8 cellular contexts compared by ENCODE assay signal in genomic region chr9:75088646-75089368, GRCh38. TPM values are rescaled to one million over a fixed set of nuclear protein-coding genes. Genes with fewer than 3 reads are reported as not detected.
A peak's percentile ranks its signal among the peaks of the same experiment; 100 is the strongest.
DNase-seq lines count a peak whose midpoint lies in the region; ATAC-seq and TF ChIP-seq lines count a peak whose summit lies in the region.

No MANE protein-coding gene starts in this region.

- no peaks in the 10 kb centered on the region; the same call in 1 of the 2 replicates for H3K27me3 Mint-ChIP-seq in WTC11 (ENCODE audit: low read depth)

- no peaks in the 10 kb centered on the region for H3K36me3 ChIP-seq in effector memory CD4-positive, alpha-beta T cell (ENCODE audit: control insufficient read depth, insufficient read depth, low read length)
- no peaks in the 10 kb centered on the region for H3K36me3 ChIP-seq in lower lobe of right lung
- no peaks in the 10 kb centered on the region for H3K36me3 ChIP-seq in subcutaneous abdominal adipose tissue (ENCODE audit: control insufficient read depth in 5 of 5, insufficient read depth in 5 of 5, low read length in 5 of 5)

- H3K36me3 Mint-ChIP-seq in WTC11, result no peaks in the 10 kb centered on the region

- H3K27ac ChIP-seq in effector memory CD4-positive, alpha-beta T cell (ENCODE audit: insufficient read depth, low read length, poor library complexity, severe bottlenecking), result peak overlapping the region; percentile 88
- H3K27ac ChIP-seq in lower lobe of right lung (peak overlapping the region; percentile 99), subcutaneous abdominal adipose tissue (ENCODE audit: low read depth, low read length) (peak overlapping the region; percentile 89)

- no peaks in the 10 kb centered on the region for H3K9me3 Mint-ChIP-seq in WTC11

- in situ Hi-C loops in GM13976 (cut with MboI; ENCODE audit: low sequenced_read_pairs, unreplicated experiment), result loop anchor here (10.0 kb wide), 1 partner anchor 134 kb away; the partner anchor contains the start of gene C9orf40

- H3K4me1 ChIP-seq in effector memory CD4-positive, alpha-beta T cell (ENCODE audit: control insufficient read depth, insufficient read depth, low read length, poor library complexity, severe bottlenecking), result peaks cover 49% of the 10 kb centered on the region
- H3K4me1 ChIP-seq in lower lobe of right lung (peaks cover 75% of the 10 kb centered on the region), subcutaneous abdominal adipose tissue (ENCODE audit: control insufficient read depth in 5 of 5, insufficient read depth in 5 of 5, low read length in 5 of 5) (peaks cover 0 to 74% (median 60%) of the 10 kb centered on the region in 5 donors)

- H3K9me3 ChIP-seq in effector memory CD4-positive, alpha-beta T cell (ENCODE audit: control insufficient read depth, low read length), result no peaks in the 10 kb centered on the region
- no peaks in the 10 kb centered on the region for H3K9me3 ChIP-seq in lower lobe of right lung
- H3K9me3 ChIP-seq in subcutaneous abdominal adipose tissue (ENCODE audit: control insufficient read depth in 5 of 5, low read length in 5 of 5), result no peaks in the 10 kb centered on the region

- TF ChIP-seq CTCF in GM13976 (IDR thresholded peaks at IDR 0.05; ENCODE audit: borderline replicate concordance, control extremely low read depth, extremely low read depth, insufficient read depth, missing control alignments), result no peak
- no peak for TF ChIP-seq CTCF in NB4 (IDR thresholded peaks at IDR 0.05; ENCODE audit: low read depth, low read length)
- TF ChIP-seq CTCF in WTC11 (IDR thresholded peaks at IDR 0.05), result no peak
- no peak for TF ChIP-seq CTCF in lower lobe of right lung (IDR thresholded peaks at IDR 0.05)

- ATAC-seq in HG02763 (IDR thresholded peaks at IDR 0.05; ENCODE audit: unreplicated experiment) (peak; percentile 30), WTC11 (peak; percentile 17), lower lobe of right lung (peak; percentile 52 to 65)

- H3K4me3 ChIP-seq in NB4 (ENCODE audit: low read depth, low read length) (peak overlapping the region; percentile 72), lower lobe of right lung (peak overlapping the region; percentile 93), subcutaneous abdominal adipose tissue (ENCODE audit: low read depth in 1 of 5, low read length in 5 of 5) (peak overlapping the region; percentile 87 to 92 (median 91))
- peak overlapping the region; percentile 94 for H3K4me3 ChIP-seq in effector memory CD4-positive, alpha-beta T cell (ENCODE audit: insufficient read depth, low read depth, low read length, poor library complexity, severe bottlenecking)

- peak overlapping the region; percentile 100 for H3K4me3 Mint-ChIP-seq in WTC11

- H3K27me3 ChIP-seq in effector memory CD4-positive, alpha-beta T cell (replicated peaks; ENCODE audit: control insufficient read depth, insufficient read depth, low read length, poor library complexity, severe bottlenecking), result no peaks in the 10 kb centered on the region
- H3K27me3 ChIP-seq in lower lobe of right lung (ENCODE audit: low read depth) (no peaks in the 10 kb centered on the region), subcutaneous abdominal adipose tissue (ENCODE audit: control insufficient read depth in 5 of 5, insufficient read depth in 4 of 5, low read length in 5 of 5) (no peaks in the 10 kb centered on the region)

- TF ChIP-seq POLR2A in NB4 (IDR thresholded peaks at IDR 0.05; ENCODE audit: extremely low read depth, insufficient read length), result no peak

- POLR2A ChIA-PET in WTC11 (lab: Charles Lee), result interaction anchor here (1.1 to 2.3 kb wide), 3 partner anchors 16 to 60 kb away, joined by 4 to 8 read pairs (median 7); partner anchors contain the start of gene CARNMT1

- intact Hi-C loops in lower lobe of right lung (cut with DNase I), result no loop called here

- peaks cover 61% of the 10 kb centered on the region for H3K4me1 Mint-ChIP-seq in WTC11

- peak overlapping the region; percentile 98 for H3K27ac Mint-ChIP-seq in WTC11

- H3K9ac ChIP-seq in subcutaneous abdominal adipose tissue (ENCODE audit: low read length in 5 of 5), result peak overlapping the region; percentile 68 to 96 (median 89)

- CTCF ChIA-PET in WTC11 (lab: Charles Lee), result interaction anchor here (0.9 to 4.1 kb wide), 7 partner anchors 11 to 315 kb away, joined by 3 to 26 read pairs (median 5); partner anchors contain the start of genes C9orf40 and CARNMT1

- DNase-seq in AG08395 (ENCODE audit: low spot score), result peak; percentile 77
- peak; percentile 68 for DNase-seq in GM13976 (ENCODE audit: low spot score)
- peak; percentile 78 for DNase-seq in NB4 (ENCODE audit: low read depth)
- DNase-seq in WTC11 (ENCODE audit: low spot score), result peak; percentile 26
- DNase-seq in effector memory CD4-positive, alpha-beta T cell, result no peak
- DNase-seq in lower lobe of right lung, result peak; percentile 87

TF ChIP-seq in WTC11, 78 proteins besides CTCF, POLR2A, EP300 and RAD21:
- TF ChIP-seq ZNF121 (CRISPR knock-in tag; IDR thresholded peaks at IDR 0.05), result no peak
- 0 out of 2 replicates have a peak, but pooled peaks have one; percentile 25 for TF ChIP-seq NFATC4 (CRISPR knock-in tag; IDR thresholded peaks at IDR 0.05)
- TF ChIP-seq SOX15 (CRISPR knock-in tag; IDR thresholded peaks at IDR 0.05), result no peak
- TF ChIP-seq RELA (CRISPR knock-in tag; IDR thresholded peaks at IDR 0.05; ENCODE audit: borderline replicate concordance), result no peak
- TF ChIP-seq MYBL2 (CRISPR knock-in tag; IDR thresholded peaks at IDR 0.05), result no peak
- TF ChIP-seq NFE2L1 (CRISPR knock-in tag; IDR thresholded peaks at IDR 0.05), result no peak
- TF ChIP-seq FOXJ3 (CRISPR knock-in tag; IDR thresholded peaks at IDR 0.05; ENCODE audit: borderline replicate concordance), result no peak
- TF ChIP-seq FOXK1 (CRISPR knock-in tag; IDR thresholded peaks at IDR 0.05), result no peak
- no peak for TF ChIP-seq KAT7 (CRISPR knock-in tag; IDR thresholded peaks at IDR 0.05; ENCODE audit: borderline replicate concordance)
TF ChIP-seq in WTC11: peak in this region for 1.

RNA-seq across cellular contexts. Expression of gene OSTF1, which starts 0.5 kb away (rescaled TPM):
- total RNA-seq in WTC11 (2021) (15.0 to 17.8 TPM (median 16.1 TPM) in 3 replicates), lower lobe of right lung (91.2 TPM)

RNA-seq across cellular contexts. Expression of gene NMRK1, which starts 0.9 kb away (rescaled TPM):
- total RNA-seq in WTC11 (2021) (10.5 to 14.5 TPM (median 13.3 TPM) in 3 replicates), lower lobe of right lung (38.5 TPM)

Comparison
In these comparisons a context has a peak if more than half of its experiments do, and no peak if none do; other contexts are left out.
1. DNase-seq: peak in AG08395 (single experiment), GM13976 (single experiment), NB4 (single experiment), WTC11 (single experiment) and lower lobe of right lung (single experiment); none in effector memory CD4-positive, alpha-beta T cell (0 of 3).
2. Peak in every context shown above with its lines, with median percentiles within 50 percentile points of each other: ATAC-seq, H3K4me3 ChIP-seq and H3K27ac ChIP-seq.